In genomic region chr7:101179117-101179779, GRCh38 we compare ENCODE assay signal across 12 cellular contexts. TPM values are rescaled to one million over a fixed set of nuclear protein-coding genes. Genes with fewer than 3 reads are reported as not detected.
DNase-seq lines count a peak whose midpoint lies in the region; ATAC-seq and TF ChIP-seq lines count a peak whose summit lies in the region.
"Had no signal": no experiment of that assay in that cellular context is flagged by ENCODE, and none has a peak within 500 bp of the region (broad histone marks: within the 10 kb centered on the region; RNA-seq: fewer than 3 reads in every experiment).

No MANE protein-coding gene starts in this region.

- H3K36me3 ChIP-seq in left ventricle myocardium inferior = no peaks in the 10 kb centered on the region
- peaks cover 3% of the 10 kb centered on the region; the same call in 1 of the 2 replicates for H3K36me3 ChIP-seq in iPS DF 6.9 (ENCODE audit: control insufficient read depth, insufficient read depth, low read length)
- H3K36me3 ChIP-seq in effector memory CD4-positive, alpha-beta T cell (ENCODE audit: control insufficient read depth, insufficient read depth, low read length) = no peaks in the 10 kb centered on the region
- H3K36me3 ChIP-seq in gastroesophageal sphincter = no peaks in the 10 kb centered on the region
- H3K36me3 ChIP-seq: prostate gland had no signal

- CTCF ChIA-PET in Calu3 (lab: Charles Lee) = interaction anchor here (0.6 to 0.9 kb wide), 2 partner anchors 28 to 281 kb away, joined by 3 read pairs; no protein-coding TSS in a partner anchor

- peaks cover 75% of the 10 kb centered on the region for H3K27me3 Mint-ChIP-seq in type B pancreatic cell
- peaks cover 77% of the 10 kb centered on the region for H3K27me3 Mint-ChIP-seq in Calu3 (ENCODE audit: unreplicated experiment)

- H3K27ac ChIP-seq in left ventricle myocardium inferior (replicated peaks) = no peak overlapping the region
- no peak overlapping the region for H3K27ac ChIP-seq in iPS DF 6.9 (ENCODE audit: low read length)
- H3K27ac ChIP-seq in effector memory CD4-positive, alpha-beta T cell (ENCODE audit: insufficient read depth, low read length, poor library complexity, severe bottlenecking) = no peak overlapping the region
- H3K27ac ChIP-seq in gastroesophageal sphincter = no peak overlapping the region
- H3K27ac ChIP-seq: prostate gland had no signal

- no peak for DNase-seq in left ventricle myocardium inferior
- no peak for DNase-seq in Right ventricle myocardium inferior (ENCODE audit: missing footprints)
- peak; percentile 36 for DNase-seq in NCI-H2196 treated with DMSO at 0.1 percent for 48 hours (lab: John Stamatoyannopoulos, UW; ENCODE audit: unreplicated experiment)
- no peak for DNase-seq in iPS DF 6.9 (ENCODE audit: low read depth, low spot score)
- no peak for DNase-seq in type B pancreatic cell (ENCODE audit: extremely low spot score, unreplicated experiment)
- DNase-seq in Calu3 = no peak
- DNase-seq in effector memory CD4-positive, alpha-beta T cell = no peak
- DNase-seq: cerebellar nuclear complex, KG1, SIG-M5 had no signal

- BruUV-seq in Calu3 (replicated peaks; lab: Mats Ljungman, UMichigan) = no TSS peak

- H3K27ac Mint-ChIP-seq in type B pancreatic cell (peak overlapping the region; percentile 70), Calu3 (ENCODE audit: unreplicated experiment) (no peak overlapping the region)

- H3K27me3 ChIP-seq in left ventricle myocardium inferior (ENCODE audit: low read depth) (peaks cover 100% of the 10 kb centered on the region), iPS DF 6.9 (ENCODE audit: control insufficient read depth, insufficient read depth, low read length) (peaks cover 18% of the 10 kb centered on the region), gastroesophageal sphincter (peaks cover 100% of the 10 kb centered on the region)
- peaks cover 61% of the 10 kb centered on the region for H3K27me3 ChIP-seq in effector memory CD4-positive, alpha-beta T cell (replicated peaks; ENCODE audit: control insufficient read depth, insufficient read depth, low read length, poor library complexity, severe bottlenecking)

- H3K4me3 ChIP-seq in left ventricle myocardium inferior (peak overlapping the region; percentile 14), iPS DF 6.9 (ENCODE audit: low read length) (peak overlapping the region; percentile 62; the same call in 1 of the 2 replicates), gastroesophageal sphincter (no peak overlapping the region)
- no peak overlapping the region for H3K4me3 ChIP-seq in effector memory CD4-positive, alpha-beta T cell (ENCODE audit: insufficient read depth, low read depth, low read length, poor library complexity, severe bottlenecking)
- H3K4me3 ChIP-seq: prostate gland had no signal

- TF ChIP-seq POLR2A in gastroesophageal sphincter (IDR thresholded peaks at IDR 0.05) = no peak

- intact Hi-C loops in left ventricle myocardium inferior (cut with micrococcal nuclease) (no loop called here), Right ventricle myocardium inferior (cut with DNase I) (no loop called here), Calu3 (cut with micrococcal nuclease; ENCODE audit: unreplicated experiment) (no loop called here)

- WGBS in iPS DF 6.9 (ENCODE audit: insufficient coverage, insufficient read length) = no CpG with 5 or more reads among the region's 28 CpGs
- 1 to 2% methylated on average over 19 to 21 of the region's 28 CpGs for WGBS in gastroesophageal sphincter (ENCODE audit: low coverage in 1 of 2), 2 donors

- H3K9me3 Mint-ChIP-seq in type B pancreatic cell (peaks cover 8% of the 10 kb centered on the region), Calu3 (ENCODE audit: low read depth, unreplicated experiment) (no peaks in the 10 kb centered on the region)

- H3K9me3 ChIP-seq in left ventricle myocardium inferior (replicated peaks) (no peaks in the 10 kb centered on the region), iPS DF 6.9 (ENCODE audit: control insufficient read depth, insufficient read depth, low read length) (no peaks in the 10 kb centered on the region), gastroesophageal sphincter (no peaks in the 10 kb centered on the region)
- no peaks in the 10 kb centered on the region for H3K9me3 ChIP-seq in effector memory CD4-positive, alpha-beta T cell (ENCODE audit: control insufficient read depth, low read length)
- H3K9me3 ChIP-seq: prostate gland had no signal

- no peaks in the 10 kb centered on the region for H3K36me3 Mint-ChIP-seq in type B pancreatic cell
- peaks cover 9% of the 10 kb centered on the region for H3K36me3 Mint-ChIP-seq in Calu3 (ENCODE audit: insufficient read depth, unreplicated experiment)

- TF ChIP-seq CTCF in left ventricle myocardium inferior (IDR thresholded peaks at IDR 0.05; ENCODE audit: borderline replicate concordance) = no peak
- no peak for TF ChIP-seq CTCF in type B pancreatic cell (conservative IDR thresholded peaks at IDR 0.05)
- TF ChIP-seq CTCF in Calu3 (IDR thresholded peaks at IDR 0.05; ENCODE audit: unreplicated experiment) = no peak
- no peak for TF ChIP-seq CTCF in gastroesophageal sphincter (IDR thresholded peaks at IDR 0.05)

- no peak for ATAC-seq in Right ventricle myocardium inferior
- ATAC-seq in gastroesophageal sphincter = no peak

- H3K4me1 ChIP-seq in left ventricle myocardium inferior = peaks cover 17% of the 10 kb centered on the region
- peaks cover 3% of the 10 kb centered on the region; the same call in 1 of the 2 replicates for H3K4me1 ChIP-seq in iPS DF 6.9 (ENCODE audit: control insufficient read depth, insufficient read depth, low read length)
- peaks cover 19% of the 10 kb centered on the region for H3K4me1 ChIP-seq in effector memory CD4-positive, alpha-beta T cell (ENCODE audit: control insufficient read depth, insufficient read depth, low read length, poor library complexity, severe bottlenecking)
- peaks cover 0 to 19% (median 5%) of the 10 kb centered on the region in 3 donors for H3K4me1 ChIP-seq in gastroesophageal sphincter
- H3K4me1 ChIP-seq: prostate gland had no signal

- no peak for TF ChIP-seq EP300 in gastroesophageal sphincter (IDR thresholded peaks at IDR 0.05)

- H3K4me1 Mint-ChIP-seq in type B pancreatic cell (ENCODE audit: unreplicated experiment) (peaks cover 13% of the 10 kb centered on the region), Calu3 (ENCODE audit: low read depth, unreplicated experiment) (no peaks in the 10 kb centered on the region)

- H3K4me3 Mint-ChIP-seq in type B pancreatic cell = peak overlapping the region; percentile 71
- H3K4me3 Mint-ChIP-seq in Calu3 (ENCODE audit: low read depth, unreplicated experiment) = no peak overlapping the region

RNA-seq across cellular contexts. Expression of gene NAT16, which starts 0.8 kb away (rescaled TPM):
- not detected for total RNA-seq in left ventricle myocardium inferior
- total RNA-seq in Right ventricle myocardium inferior = not detected
- total RNA-seq in type B pancreatic cell (ENCODE audit: low replicate concordance) = not detected in 2 replicates
- not detected in 2 replicates for total RNA-seq in Calu3 (2022)
- not detected for total RNA-seq in gastroesophageal sphincter
- total RNA-seq: prostate gland had no signal

RNA-seq across cellular contexts. Expression of gene VGF, which starts 13.9 kb away (rescaled TPM):
- total RNA-seq in left ventricle myocardium inferior = not detected
- not detected for total RNA-seq in Right ventricle myocardium inferior
- total RNA-seq in type B pancreatic cell (ENCODE audit: low replicate concordance) = 4.2 and 4.4 TPM in 2 replicates
- total RNA-seq in Calu3 (2022) = 0.14 and 0.81 TPM in 2 replicates
- total RNA-seq in gastroesophageal sphincter = under 1 TPM in 2 of 4 donors, not detected in 2; 0.25 to 0.27 TPM

RNA-seq across cellular contexts. Expression of gene MOGAT3, which starts 21.6 kb away (rescaled TPM):
- total RNA-seq in left ventricle myocardium inferior = not detected
- not detected for total RNA-seq in Right ventricle myocardium inferior
- total RNA-seq in type B pancreatic cell (ENCODE audit: low replicate concordance) = 0.94 and 1.1 TPM in 2 replicates
- total RNA-seq in Calu3 (2022) = not detected in 2 replicates
- not detected for total RNA-seq in gastroesophageal sphincter
- total RNA-seq: prostate gland had no signal

RNA-seq across cellular contexts. Expression of gene AP1S1, which starts 25.0 kb away (rescaled TPM):
- 10.7 TPM for total RNA-seq in left ventricle myocardium inferior
- 12.8 TPM for total RNA-seq in Right ventricle myocardium inferior
- 59.8 and 98.8 TPM in 2 replicates for total RNA-seq in type B pancreatic cell (ENCODE audit: low replicate concordance)
- 45.6 and 61.6 TPM in 2 replicates for total RNA-seq in Calu3 (2022)
- total RNA-seq in gastroesophageal sphincter = 10 to 100 TPM; 21.9 to 69.5 (median 34.3) TPM

RNA-seq across cellular contexts. Expression of gene PLOD3, which starts 38.1 kb away (rescaled TPM):
- total RNA-seq in left ventricle myocardium inferior (38.7 TPM), Right ventricle myocardium inferior (41.7 TPM), type B pancreatic cell (ENCODE audit: low replicate concordance) (37.5 and 65.7 TPM in 2 replicates), Calu3 (2022) (103 and 108 TPM in 2 replicates), gastroesophageal sphincter (10 to 100 TPM; 35.0 to 51.3 (median 43.6) TPM)

Comparison
In these comparisons a context has a peak if more than half of its experiments do, and no peak if none do; other contexts are left out.
1. H3K4me3 ChIP-seq: peak in left ventricle myocardium inferior (single experiment) and iPS DF 6.9 (single experiment); none in effector memory CD4-positive, alpha-beta T cell (single experiment) and gastroesophageal sphincter (0 of 2).